12 cellular contexts compared by ENCODE assay signal in the genomic region with DNA sequence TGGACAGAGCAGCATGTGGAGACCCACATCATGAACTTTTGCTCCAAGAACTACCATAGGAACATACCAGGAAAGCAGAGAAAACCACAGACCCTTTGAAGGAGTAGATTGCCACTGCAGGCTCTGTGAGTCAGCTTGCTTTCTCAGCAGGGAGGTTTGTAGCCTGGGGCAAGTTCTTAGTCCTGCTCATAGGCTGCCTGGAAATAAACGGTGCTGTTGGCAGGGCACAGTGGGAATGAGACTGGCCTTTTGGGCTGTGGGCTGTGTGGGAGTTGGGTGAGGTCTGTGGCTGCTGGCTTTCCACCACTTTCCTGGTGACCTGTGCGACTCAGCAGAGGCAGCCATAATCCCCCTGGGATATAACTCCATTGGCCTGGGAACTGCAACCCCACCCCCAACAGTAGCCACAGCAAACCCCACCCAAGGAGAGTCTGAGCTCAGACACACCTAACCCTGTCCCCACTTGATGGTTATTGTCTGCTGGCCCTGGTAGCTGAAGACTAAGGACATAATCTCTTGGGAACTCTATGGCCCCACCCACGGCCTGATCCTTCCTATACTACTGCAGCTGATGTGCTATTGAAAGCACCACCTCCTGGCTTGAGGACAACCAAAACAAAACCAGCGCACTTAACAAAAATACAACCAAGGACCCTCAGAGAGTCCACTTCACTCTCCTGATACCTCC.
DNase-seq lines count a peak whose midpoint lies in the region; ATAC-seq and TF ChIP-seq lines count a peak whose summit lies in the region.
"Had no signal": no experiment of that assay in that cellular context is flagged by ENCODE, and none has a peak within 500 bp of the region (broad histone marks: within the 10 kb centered on the region; RNA-seq: fewer than 3 reads in every experiment).

No MANE protein-coding gene starts in this region.

- peak overlapping the region; percentile 30 for H2AFZ ChIP-seq in OCI-LY3 (ENCODE audit: low read depth, low read length)

- H3K27ac ChIP-seq in OCI-LY3 (ENCODE audit: low read length): no peak overlapping the region
- H3K27ac ChIP-seq: pancreas had no signal

- TF ChIP-seq CTCF in OCI-LY3 (IDR thresholded peaks at IDR 0.05; ENCODE audit: low read depth, low read length) (no peak), type B pancreatic cell (conservative IDR thresholded peaks at IDR 0.05) (no peak)

- ATAC-seq in esophagus mucosa: peak; percentile 93

- no peaks in the 10 kb centered on the region for H4K20me1 ChIP-seq in OCI-LY3 (ENCODE audit: insufficient read depth, low read length)

- H3K36me3 ChIP-seq in OCI-LY3 (replicated peaks; ENCODE audit: low read depth, low read length): no peaks in the 10 kb centered on the region
- H3K36me3 ChIP-seq: pancreas had no signal

- peaks cover 4% of the 10 kb centered on the region for H3K9me3 Mint-ChIP-seq in type B pancreatic cell

- peaks cover 8% of the 10 kb centered on the region for H3K4me1 Mint-ChIP-seq in type B pancreatic cell (ENCODE audit: unreplicated experiment)

- H3K9me3 ChIP-seq in OCI-LY3 (ENCODE audit: insufficient read depth, low read length): no peaks in the 10 kb centered on the region
- H3K9me3 ChIP-seq: pancreas had no signal

- no peaks in the 10 kb centered on the region for H3K27me3 ChIP-seq in OCI-LY3 (ENCODE audit: low read depth, low read length)

- H3K79me2 ChIP-seq in OCI-LY3 (ENCODE audit: low read length): no peaks in the 10 kb centered on the region

- no peak overlapping the region for H3K9ac ChIP-seq in OCI-LY3 (ENCODE audit: low read length)

- H3K36me3 Mint-ChIP-seq in type B pancreatic cell: no peaks in the 10 kb centered on the region

- H3K4me2 ChIP-seq in OCI-LY3 (ENCODE audit: low read length): no peak overlapping the region

- H3K27me3 Mint-ChIP-seq in type B pancreatic cell: no peaks in the 10 kb centered on the region

- no peak overlapping the region for H3K4me3 ChIP-seq in OCI-LY3 (ENCODE audit: low read length)
- H3K4me3 ChIP-seq: pancreas had no signal

- DNase-seq in activated effector memory CD4-positive, alpha-beta T cell treated with anti-CD3 and anti-CD28 coated beads, Interleukin-2, amount 50 U/mL, for 16 hours: peak; percentile 60
- DNase-seq in activated effector memory CD4-positive, alpha-beta T cell treated with Interleukin-2 at 50 U/mL for 16 hours: no peak
- no peak for DNase-seq in activated T-cell treated with anti-CD3 and anti-CD28 coated beads, Interleukin-2, amount 50 U/mL, for 1 hour
- DNase-seq in type B pancreatic cell (ENCODE audit: extremely low spot score, unreplicated experiment) (no peak), DMS53 (lab: John Stamatoyannopoulos, UW) (no peak), HUDEP-2 (lab: John Stamatoyannopoulos, UW; ENCODE audit: unreplicated experiment in 76 of 76) (no peak)
- DNase-seq: C1 segment of cervical spinal cord; effector CD8-positive, alpha-beta T cell; NCI-H146 had no signal

- H3K27ac Mint-ChIP-seq in type B pancreatic cell: no peak overlapping the region

- peaks cover 16% of the 10 kb centered on the region for H3K4me1 ChIP-seq in OCI-LY3 (ENCODE audit: low read length)
- H3K4me1 ChIP-seq: pancreas had no signal

- no peak overlapping the region for H3K4me3 Mint-ChIP-seq in type B pancreatic cell
